Comparison of ENCODE assay signal across 8 cellular contexts in the genomic region with DNA sequence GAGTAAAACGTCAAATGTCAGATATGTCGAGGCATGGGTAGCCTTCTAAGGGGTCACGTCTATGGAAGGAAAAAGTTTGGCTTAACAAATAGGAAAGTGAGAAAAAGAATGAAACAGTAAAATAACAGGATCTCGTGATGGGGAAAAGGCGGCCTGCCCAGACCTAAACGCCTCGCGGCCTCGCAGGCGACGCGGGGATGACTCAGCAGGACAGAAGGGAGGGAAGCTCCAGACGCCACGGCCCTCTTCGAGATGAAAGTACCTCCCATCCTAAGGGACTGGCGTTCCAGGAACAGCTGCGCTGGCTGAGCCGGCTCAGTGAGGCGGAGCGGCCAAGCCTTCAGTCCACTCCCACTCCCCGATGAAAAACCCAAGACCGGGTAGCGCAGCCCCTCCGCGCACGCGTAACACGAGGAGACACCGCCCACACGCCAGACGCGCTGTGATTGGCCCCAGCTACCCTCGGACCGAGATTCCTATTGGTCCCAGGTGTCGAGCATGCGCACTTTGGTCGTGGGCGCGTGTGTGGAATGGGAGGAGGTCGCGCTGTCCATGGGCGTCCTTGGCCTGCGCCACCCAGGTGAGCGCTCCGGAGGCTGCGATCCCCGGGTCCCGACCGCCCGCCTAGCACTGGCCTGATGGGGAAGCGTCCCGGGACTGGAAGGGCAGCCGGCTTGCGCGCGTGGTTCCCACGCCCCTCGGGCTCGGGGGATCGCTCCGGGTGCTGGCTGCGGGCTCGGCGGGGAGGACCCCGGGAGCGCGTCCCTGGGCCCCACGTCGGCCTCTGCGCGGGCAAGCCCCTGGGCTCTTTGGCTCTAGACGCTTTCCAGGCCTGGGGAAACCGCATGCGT.
A peak's percentile ranks its signal among the peaks of the same experiment; 100 is the strongest.
DNase-seq lines count a peak whose midpoint lies in the region; ATAC-seq and TF ChIP-seq lines count a peak whose summit lies in the region.

No MANE protein-coding gene starts in this region.

- peaks cover 11% of the 10 kb centered on the region for H3K36me3 Mint-ChIP-seq in activated naive CD8-positive, alpha-beta T cell treated with anti-CD3 and anti-CD28 coated beads, Interleukin-2, amount 50 U/mL, for 24 hours (ENCODE audit: low read depth)

- peak overlapping the region; percentile 85 for H3K27ac Mint-ChIP-seq in activated naive CD8-positive, alpha-beta T cell treated with anti-CD3 and anti-CD28 coated beads, Interleukin-2, amount 50 U/mL, for 24 hours

- peaks cover 18% of the 10 kb centered on the region for H3K4me1 Mint-ChIP-seq in activated naive CD8-positive, alpha-beta T cell treated with anti-CD3 and anti-CD28 coated beads, Interleukin-2, amount 50 U/mL, for 24 hours

- ATAC-seq in GM19324 (IDR thresholded peaks at IDR 0.05; ENCODE audit: low FRiP score, unreplicated experiment) = peak; percentile 97
- peak; percentile 91 for ATAC-seq in activated naive CD8-positive, alpha-beta T cell treated with anti-CD3 and anti-CD28 coated beads, Interleukin-2, amount 50 U/mL, for 24 hours

- no peaks in the 10 kb centered on the region for H3K27me3 ChIP-seq in cardiac muscle cell
- no peaks in the 10 kb centered on the region for H3K27me3 ChIP-seq in uterus

- H3K27me3 Mint-ChIP-seq in activated naive CD8-positive, alpha-beta T cell treated with anti-CD3 and anti-CD28 coated beads, Interleukin-2, amount 50 U/mL, for 24 hours = no peaks in the 10 kb centered on the region

- H3K4me1 ChIP-seq in cardiac muscle cell (ENCODE audit: low read depth) (no peaks in the 10 kb centered on the region), uterus (no peaks in the 10 kb centered on the region)

- H3K9me3 Mint-ChIP-seq in activated naive CD8-positive, alpha-beta T cell treated with anti-CD3 and anti-CD28 coated beads, Interleukin-2, amount 50 U/mL, for 24 hours = peaks cover 9% of the 10 kb centered on the region

- H3K27ac ChIP-seq in cardiac muscle cell (peak overlapping the region; percentile 84), uterus (peak overlapping the region; percentile 78 to 85)

- intact Hi-C loops in uterus (cut with DNase I; ENCODE audit: low total_unique reads) = no loop called here

- H3K9me3 ChIP-seq in cardiac muscle cell (ENCODE audit: low read depth) = no peaks in the 10 kb centered on the region
- no peaks in the 10 kb centered on the region for H3K9me3 ChIP-seq in uterus

- peak in 1 of 2 donors; percentile 45 for TF ChIP-seq POLR2A in uterus (IDR thresholded peaks at IDR 0.05)

- peak; percentile 98 for DNase-seq in AG09319 (ENCODE audit: extremely low read depth, low read depth)
- peak; percentile 98 for DNase-seq in HPDE6-E6E7 (ENCODE audit: extremely low spot score)
- peak; percentile 95 for DNase-seq in SK-N-DZ (ENCODE audit: low spot score)
- peak; percentile 82 for DNase-seq in activated naive CD8-positive, alpha-beta T cell treated with anti-CD3 and anti-CD28 coated beads, Interleukin-2, amount 50 U/mL, for 24 hours
- peak; percentile 91 to 99 for DNase-seq in cardiac muscle cell (ENCODE audit: low read depth in 1 of 2, low spot score in 1 of 2)
- DNase-seq in putamen (ENCODE audit: low spot score) = peak; percentile 95
- peak; percentile 87 to 95 for DNase-seq in uterus

- H3K4me3 Mint-ChIP-seq in activated naive CD8-positive, alpha-beta T cell treated with anti-CD3 and anti-CD28 coated beads, Interleukin-2, amount 50 U/mL, for 24 hours = peak overlapping the region; percentile 78

- H3K36me3 ChIP-seq in cardiac muscle cell (no peaks in the 10 kb centered on the region), uterus (no peaks in the 10 kb centered on the region)

- TF ChIP-seq CTCF in AG09319 (IDR thresholded peaks at IDR 0.05; ENCODE audit: low read depth, low read length) (no peak), cardiac muscle cell (IDR thresholded peaks at IDR 0.05; ENCODE audit: low read depth, low read length) (no peak), uterus (IDR thresholded peaks at IDR 0.05) (no peak)

- H3K4me3 ChIP-seq in cardiac muscle cell (peak overlapping the region; percentile 67), uterus (peak overlapping the region; percentile 66 to 67)

Comparison
In these comparisons a context has a peak if more than half of its experiments do, and no peak if none do; other contexts are left out.
1. Peak in every context shown above with its lines: DNase-seq, ATAC-seq, H3K4me3 ChIP-seq and H3K27ac ChIP-seq.